Comparison of ENCODE assay signal across 8 cellular contexts in the genomic region with DNA sequence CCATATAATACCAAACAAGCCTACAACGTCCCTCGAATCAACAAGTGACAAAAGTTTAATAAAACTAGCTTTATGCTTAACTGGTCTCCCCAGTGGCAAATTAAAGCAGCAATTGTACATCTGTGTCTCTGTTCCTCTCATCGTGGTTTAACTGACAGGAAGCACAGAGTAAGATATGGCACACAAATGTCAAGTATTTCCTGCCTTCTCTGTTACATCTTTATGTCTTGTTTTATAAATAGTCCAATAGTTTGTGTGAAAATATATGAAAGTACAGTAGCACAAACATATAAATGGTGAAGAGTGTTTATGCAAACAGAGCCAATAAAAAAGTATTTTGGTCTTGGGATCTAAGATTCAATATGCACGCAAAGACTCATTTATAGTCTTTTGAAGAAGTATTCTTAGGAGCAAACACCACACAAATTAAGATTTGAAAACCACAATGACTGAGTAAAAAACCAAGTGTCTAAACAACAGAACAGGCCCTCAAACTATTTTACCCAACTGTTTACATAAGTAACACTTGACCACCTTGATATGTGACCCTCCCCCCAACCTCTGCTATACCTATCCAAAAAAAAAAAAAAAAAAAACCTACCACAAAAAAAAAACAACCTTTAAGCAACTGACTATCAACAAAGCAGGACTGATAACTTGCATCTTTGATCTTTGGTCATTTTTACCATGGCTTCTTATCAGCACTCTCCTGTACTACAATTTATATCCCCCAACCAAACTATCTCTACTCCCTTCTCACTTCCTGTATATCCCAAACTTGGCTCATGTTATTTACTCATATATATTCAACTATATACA. TPM values are rescaled to one million over a fixed set of nuclear protein-coding genes. Genes with fewer than 3 reads are reported as not detected.
DNase-seq lines count a peak whose midpoint lies in the region; ATAC-seq and TF ChIP-seq lines count a peak whose summit lies in the region.

No MANE protein-coding gene starts in this region.

- peaks cover 46% of the 10 kb centered on the region for H3K4me1 Mint-ChIP-seq in activated T-helper 17 cell treated with anti-CD3 and anti-CD28 coated beads, Interleukin-2, amount 50 U/mL, for 72 hours
- H3K4me1 Mint-ChIP-seq in stimulated activated memory B cell treated with anti-CD40 and anti-IgM and Interleukin-4, amounts not matched to agents 10 μg/mL and 1 μg/mL and 100 μg/mL, for 72 hours, result peaks cover 58% of the 10 kb centered on the region

- no peak for TF ChIP-seq CTCF in IMR-90 (conservative IDR thresholded peaks at IDR 0.05; ENCODE audit: low read depth, low read length)

- H3K4me1 ChIP-seq in IMR-90 (ENCODE audit: control insufficient read depth, insufficient read depth, low read length) (peaks cover 4% of the 10 kb centered on the region), HAP-1 (no peaks in the 10 kb centered on the region)

- no peak overlapping the region for H2AFZ ChIP-seq in IMR-90 (replicated peaks; ENCODE audit: low read length, poor library complexity)

- H4K8ac ChIP-seq in IMR-90 (ENCODE audit: low read depth in 2 of 2, low read length in 2 of 2), result 0 out of 4 replicates have a peak overlapping the region, but pooled peaks of 1 of the 2 experiments have one; percentile 10

- no peak overlapping the region for H3K14ac ChIP-seq in IMR-90 (replicated peaks; ENCODE audit: low read depth, low read length)

- peaks cover 38% of the 10 kb centered on the region for H3K36me3 Mint-ChIP-seq in activated T-helper 17 cell treated with anti-CD3 and anti-CD28 coated beads, Interleukin-2, amount 50 U/mL, for 72 hours (ENCODE audit: low read depth)
- peaks cover 18% of the 10 kb centered on the region for H3K36me3 Mint-ChIP-seq in stimulated activated memory B cell treated with anti-CD40 and anti-IgM and Interleukin-4, amounts not matched to agents 10 μg/mL and 1 μg/mL and 100 μg/mL, for 72 hours

- no peaks in the 10 kb centered on the region for H3K27me3 Mint-ChIP-seq in activated T-helper 17 cell treated with anti-CD3 and anti-CD28 coated beads, Interleukin-2, amount 50 U/mL, for 72 hours
- no peaks in the 10 kb centered on the region for H3K27me3 Mint-ChIP-seq in stimulated activated memory B cell treated with anti-CD40 and anti-IgM and Interleukin-4, amounts not matched to agents 10 μg/mL and 1 μg/mL and 100 μg/mL, for 72 hours

- H3K4me3 ChIP-seq in IMR-90 (ENCODE audit: insufficient read depth, low read depth, low read length), result no peak overlapping the region
- H3K4me3 ChIP-seq in HAP-1, result no peak overlapping the region

- no peak for TF ChIP-seq POLR2A in IMR-90 (IDR thresholded peaks at IDR 0.05; ENCODE audit: low read depth, low read length)

- CTCF ChIA-PET in IMR-90 (lab: Yijun Ruan, JAX), result no interaction called here

- H2AK5ac ChIP-seq in IMR-90 (ENCODE audit: low read depth, low read length), result no peak overlapping the region

- no peaks in the 10 kb centered on the region for H3K27me3 ChIP-seq in IMR-90 (ENCODE audit: control insufficient read depth, insufficient read depth, low read length)
- H3K27me3 ChIP-seq in HAP-1 (ENCODE audit: low read depth), result peaks cover 4% of the 10 kb centered on the region; the same call in 1 of the 2 replicates

- H3K23ac ChIP-seq in IMR-90 (ENCODE audit: low read depth, low read length), result 0 out of 2 replicates have a peak overlapping the region, but pooled peaks have one; percentile 5

- H2BK120ac ChIP-seq in IMR-90 (ENCODE audit: low read depth, low read length), result no peak overlapping the region

- H3K4me2 ChIP-seq in IMR-90 (ENCODE audit: low read depth, low read length), result peak overlapping the region; percentile 49; the same call in 1 of the 2 replicates

- H4K20me1 ChIP-seq in IMR-90 (ENCODE audit: insufficient read depth, low read length), result peaks cover 49% of the 10 kb centered on the region

- no peak overlapping the region for H4K5ac ChIP-seq in IMR-90 (ENCODE audit: low read depth, low read length)

- in situ Hi-C loops in IMR-90 (cut with MboI; ENCODE audit: low sequenced_read_pairs), result no loop called here
- in situ Hi-C loops in HAP-1 (cut with MboI; ENCODE audit: low sequenced_read_pairs), result no loop called here

- intact Hi-C loops in IMR-90 (cut with micrococcal nuclease), result no loop called here

- WGBS in IMR-90 (ENCODE audit: extremely low coverage in 2 of 2, insufficient read length in 1 of 2), 2 experiments, result no CpG with 5 or more reads among the region's 4 CpGs

- ATAC-seq in GM21526 (IDR thresholded peaks at IDR 0.05; ENCODE audit: low FRiP score, unreplicated experiment) (peak; percentile 63), IMR-90 (ENCODE audit: low read depth) (no peak)
- ATAC-seq in activated T-helper 17 cell treated with anti-CD3 and anti-CD28 coated beads, Interleukin-2, amount 50 U/mL, for 72 hours (replicated peaks), result peak; percentile 70
- ATAC-seq in stimulated activated memory B cell treated with anti-CD40 and anti-IgM and Interleukin-4, amounts not matched to agents 10 μg/mL and 1 μg/mL and 100 μg/mL, for 72 hours, result peak; percentile 95

- no TSS peak for BruUV-seq in IMR-90 (replicated peaks; lab: Mats Ljungman, UMichigan)

- no peak overlapping the region for H3K56ac ChIP-seq in IMR-90 (ENCODE audit: extremely low read depth, insufficient read depth, low read length)

- TF ChIP-seq RAD21 in IMR-90 (IDR thresholded peaks at IDR 0.05; ENCODE audit: low read length), result no peak

- peak overlapping the region; percentile 73 for H3K4me3 Mint-ChIP-seq in activated T-helper 17 cell treated with anti-CD3 and anti-CD28 coated beads, Interleukin-2, amount 50 U/mL, for 72 hours
- peak overlapping the region; percentile 50 for H3K4me3 Mint-ChIP-seq in stimulated activated memory B cell treated with anti-CD40 and anti-IgM and Interleukin-4, amounts not matched to agents 10 μg/mL and 1 μg/mL and 100 μg/mL, for 72 hours

- no peaks in the 10 kb centered on the region for H3K36me3 ChIP-seq in IMR-90 (ENCODE audit: control insufficient read depth, insufficient read depth, low read length)
- no peaks in the 10 kb centered on the region for H3K36me3 ChIP-seq in HAP-1 (replicated peaks)

- H2BK5ac ChIP-seq in IMR-90 (ENCODE audit: low read depth, low read length, poor library complexity, severe bottlenecking), result no peak overlapping the region

- peaks cover 8% of the 10 kb centered on the region for H3K9me1 ChIP-seq in IMR-90 (ENCODE audit: insufficient read depth, low read length)

- peak overlapping the region; percentile 90 for H3K27ac Mint-ChIP-seq in activated T-helper 17 cell treated with anti-CD3 and anti-CD28 coated beads, Interleukin-2, amount 50 U/mL, for 72 hours
- H3K27ac Mint-ChIP-seq in stimulated activated memory B cell treated with anti-CD40 and anti-IgM and Interleukin-4, amounts not matched to agents 10 μg/mL and 1 μg/mL and 100 μg/mL, for 72 hours, result peak overlapping the region; percentile 88

- POLR2A ChIA-PET in IMR-90 (lab: Charles Lee; ENCODE audit: unreplicated experiment), result no interaction called here

- H3K79me1 ChIP-seq in IMR-90 (ENCODE audit: low read depth in 1 of 2, low read length in 2 of 2), result peaks cover 12 to 55% of the 10 kb centered on the region in 2 experiments; a peak in 3 of 4 replicates

- H4K91ac ChIP-seq in IMR-90 (ENCODE audit: insufficient read depth, low read depth, low read length), result no peak overlapping the region

- no peak overlapping the region for H2AK9ac ChIP-seq in IMR-90 (replicated peaks; ENCODE audit: low read depth, low read length, poor library complexity)

- H3K9me3 Mint-ChIP-seq in activated T-helper 17 cell treated with anti-CD3 and anti-CD28 coated beads, Interleukin-2, amount 50 U/mL, for 72 hours, result no peaks in the 10 kb centered on the region
- H3K9me3 Mint-ChIP-seq in stimulated activated memory B cell treated with anti-CD40 and anti-IgM and Interleukin-4, amounts not matched to agents 10 μg/mL and 1 μg/mL and 100 μg/mL, for 72 hours, result no peaks in the 10 kb centered on the region

- no peak overlapping the region for H3K4ac ChIP-seq in IMR-90 (ENCODE audit: low read depth, low read length)

- no peak overlapping the region for H2BK20ac ChIP-seq in IMR-90 (ENCODE audit: low read depth, low read length)

- dilution Hi-C loops in IMR-90 (cut with HindIII; ENCODE audit: low sequenced_read_pairs, unreplicated experiment), result no loop called here

- no peak overlapping the region for H3K9ac ChIP-seq in IMR-90 (ENCODE audit: low read depth, low read length)

- no peak overlapping the region for H3K27ac ChIP-seq in IMR-90 (ENCODE audit: insufficient read depth, low read length)

- no peaks in the 10 kb centered on the region for H3K9me3 ChIP-seq in IMR-90 (ENCODE audit: control insufficient read depth, insufficient read depth, low read length)
- no peaks in the 10 kb centered on the region for H3K9me3 ChIP-seq in HAP-1

- DNase-seq in EH (ENCODE audit: low read depth) (peak; percentile 61), IMR-90 (no peak), HAP-1 (ENCODE audit: low spot score in 2 of 2) (no peak), NCI-H510A treated with DMSO at 0.1 percent for 48 hours (lab: John Stamatoyannopoulos, UW) (no peak)
- no peak for DNase-seq in stimulated activated CD4-positive, alpha-beta T cell treated with anti-CD3 and anti-CD28 coated beads, Interleukin-2, amount 100 ng/mL, for 48 hours

- H2BK15ac ChIP-seq in IMR-90 (ENCODE audit: low read depth, low read length), result no peak overlapping the region

- H3K18ac ChIP-seq in IMR-90 (ENCODE audit: low read depth, low read length), result peak overlapping the region; percentile 50; the same call in 1 of the 2 replicates

TF ChIP-seq in IMR-90, 13 proteins besides CTCF, POLR2A, EP300 and RAD21 (continues in another document):
- TF ChIP-seq NFE2L2 (IDR thresholded peaks at IDR 0.05; ENCODE audit: low read depth, low read length) (no peak), CEBPB (IDR thresholded peaks at IDR 0.05; ENCODE audit: low read depth, low read length) (no peak)
- TF ChIP-seq, protein P1, sequence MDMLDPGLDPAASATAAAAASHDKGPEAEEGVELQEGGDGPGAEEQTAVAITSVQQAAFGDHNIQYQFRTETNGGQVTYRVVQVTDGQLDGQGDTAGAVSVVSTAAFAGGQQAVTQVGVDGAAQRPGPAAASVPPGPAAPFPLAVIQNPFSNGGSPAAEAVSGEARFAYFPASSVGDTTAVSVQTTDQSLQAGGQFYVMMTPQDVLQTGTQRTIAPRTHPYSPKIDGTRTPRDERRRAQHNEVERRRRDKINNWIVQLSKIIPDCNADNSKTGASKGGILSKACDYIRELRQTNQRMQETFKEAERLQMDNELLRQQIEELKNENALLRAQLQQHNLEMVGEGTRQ (IDR thresholded peaks at IDR 0.05; ENCODE audit: low read depth, low read length), result no peak

RNA-seq across cellular contexts. Expression of a gene that starts 14.0 kb away (rescaled TPM):
- total RNA-seq in IMR-90 (2012; rRNA removed), result 27.6 and 36.9 TPM in 2 replicates
- polyA plus RNA-seq in IMR-90 (2012; rRNA removed), result 23.7 and 25.4 TPM in 2 replicates
- polyA plus RNA-seq in IMR-90 (2012; cell fraction: cytosol; rRNA removed), result 11.7 and 15.9 TPM in 2 replicates
- polyA plus RNA-seq in IMR-90 (2012; cell fraction: nucleus; rRNA removed; ENCODE audit: low replicate concordance), result 10.8 and 27.3 TPM in 2 replicates
- 10 to 100 TPM; 76.0 to 80.1 TPM for total RNA-seq in activated T-helper 17 cell treated with anti-CD3 and anti-CD28 coated beads, Interleukin-2, amount 50 U/mL, for 72 hours

RNA-seq across cellular contexts. Expression of a gene that starts 56.2 kb away (rescaled TPM):
- total RNA-seq in IMR-90 (2012; rRNA removed), result 4.3 and 11.4 TPM in 2 replicates
- 9.6 and 11.0 TPM in 2 replicates for polyA plus RNA-seq in IMR-90 (2012; rRNA removed)
- 1.1 and 1.7 TPM in 2 replicates for polyA plus RNA-seq in IMR-90 (2012; cell fraction: cytosol; rRNA removed)
- polyA plus RNA-seq in IMR-90 (2012; cell fraction: nucleus; rRNA removed; ENCODE audit: low replicate concordance), result 0.85 and 6.2 TPM in 2 replicates
- 10 to 100 TPM in 1 of 2 donors, 1 to 10 TPM in 1; 9.7 to 10.6 TPM for total RNA-seq in activated T-helper 17 cell treated with anti-CD3 and anti-CD28 coated beads, Interleukin-2, amount 50 U/mL, for 72 hours
